ENCODE assay signal across 10 cellular contexts in genomic region chr1:14929547-14930223, GRCh38.
DNase-seq lines count a peak whose midpoint lies in the region; ATAC-seq, FAIRE-seq and TF ChIP-seq lines count a peak whose summit lies in the region.
"Had no signal": no experiment of that assay in that cellular context is flagged by ENCODE, and none has a peak within 500 bp of the region (broad histone marks: within the 10 kb centered on the region; RNA-seq: fewer than 3 reads in every experiment).

No MANE protein-coding gene starts in this region.

- no peaks in the 10 kb centered on the region for H3K36me3 ChIP-seq in pancreas

- H3K27me3 ChIP-seq in pancreas, result no peaks in the 10 kb centered on the region

- WGBS in pancreas, 2 donors, result 77 to 79% methylated on average over 21 of the region's 21 CpGs

- peak; percentile 36 to 82 (median 66) for ATAC-seq in pancreas
- ATAC-seq in GM21381 (IDR thresholded peaks at IDR 0.05; ENCODE audit: unreplicated experiment), result no peak
- no peak for ATAC-seq in HG03280 (IDR thresholded peaks at IDR 0.05; ENCODE audit: unreplicated experiment)

- H3K9me3 ChIP-seq in pancreas, result no peaks in the 10 kb centered on the region

- DNase-seq in Daoy (ENCODE audit: low read depth), result peak; percentile 79
- DNase-seq in NCI-H2227 (lab: John Stamatoyannopoulos, UW; ENCODE audit: unreplicated experiment), result peak; percentile 69
- DNase-seq in foreskin fibroblast, result peak; percentile 57 to 72
- DNase-seq in pancreas, result peak in 1 of 6 donors; percentile 42
- no peak for DNase-seq in NCI-H1930 (lab: John Stamatoyannopoulos, UW)
- no peak for DNase-seq in activated CD4-positive, CD25-positive, alpha-beta regulatory T cell treated with anti-CD3 and anti-CD28 coated beads, Interleukin-2, amount 50 U/mL, for 72 hours

- H3K4me3 ChIP-seq in foreskin fibroblast (ENCODE audit: low read depth in 1 of 2, low read length in 2 of 2) (no peak overlapping the region), pancreas (no peak overlapping the region)

- no peak overlapping the region for H3K27ac ChIP-seq in pancreas

- TF ChIP-seq CTCF in foreskin fibroblast (IDR thresholded peaks at IDR 0.05; ENCODE audit: low read depth, low read length), result no peak
- no peak for TF ChIP-seq CTCF in pancreas (IDR thresholded peaks at IDR 0.05)

- peaks cover 0 to 2% (median 0%) of the 10 kb centered on the region in 3 donors for H3K4me1 ChIP-seq in pancreas

- intact Hi-C loops in pancreas (cut with DNase I), result no loop called here

- no peak for FAIRE-seq in pancreas (lab: Jason Lieb, UNC)
- FAIRE-seq: endometrium, GM12891 had no signal

Comparison
In these comparisons a context has a peak if more than half of its experiments do, and no peak if none do; other contexts are left out.
1. DNase-seq: peak in Daoy (single experiment), NCI-H2227 (single experiment) and foreskin fibroblast (2 of 2); none in NCI-H1930 (0 of 2) and activated CD4-positive, CD25-positive, alpha-beta regulatory T cell treated with anti-CD3 and anti-CD28 coated beads, Interleukin-2, amount 50 U/mL, for 72 hours (single experiment).
2. ATAC-seq: peak in pancreas (4 of 4); none in GM21381 (single experiment) and HG03280 (single experiment).